In the genomic region with DNA sequence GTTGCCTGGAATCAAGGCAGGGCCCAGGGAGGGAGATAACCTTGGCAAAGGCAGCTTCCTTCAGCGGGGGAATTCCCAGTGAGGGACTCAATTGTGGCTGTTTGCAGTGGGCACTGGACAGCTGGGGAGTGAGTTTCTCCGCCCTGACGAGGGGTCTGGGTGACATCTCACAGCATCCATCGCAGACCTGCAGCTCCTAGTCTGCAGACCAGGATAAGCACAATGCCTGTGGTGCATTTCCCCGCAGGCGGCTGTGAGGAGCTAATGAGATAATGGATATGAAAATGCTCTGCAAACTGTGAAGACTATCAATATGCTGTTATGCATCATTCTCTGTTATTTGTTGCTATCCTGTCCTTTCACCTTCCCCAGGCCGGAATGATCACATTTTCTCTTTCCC, we compare ENCODE assay signal across 14 cellular contexts. TPM values are rescaled to one million over a fixed set of nuclear protein-coding genes. Genes with fewer than 3 reads are reported as not detected.
A peak's percentile ranks its signal among the peaks of the same experiment; 100 is the strongest.
DNase-seq lines count a peak whose midpoint lies in the region; ATAC-seq and TF ChIP-seq lines count a peak whose summit lies in the region.
"Had no signal": no experiment of that assay in that cellular context is flagged by ENCODE, and none has a peak within 500 bp of the region (broad histone marks: within the 10 kb centered on the region; RNA-seq: fewer than 3 reads in every experiment).

No MANE protein-coding gene starts in this region.

- H3K4me3 Mint-ChIP-seq in GM23338 (no peak overlapping the region), endodermal cell (peak overlapping the region; percentile 20)
- H3K4me3 Mint-ChIP-seq in activated CD4-positive, alpha-beta memory T cell treated with anti-CD3 and anti-CD28 coated beads for 36 hours: no peak overlapping the region
- H3K4me3 Mint-ChIP-seq: CD4-positive, alpha-beta T cell had no signal

- no peaks in the 10 kb centered on the region for H3K9me3 ChIP-seq in RWPE2 (ENCODE audit: severe bottlenecking)
- peaks cover 29% of the 10 kb centered on the region for H3K9me3 ChIP-seq in endodermal cell (ENCODE audit: control insufficient read depth, low read length)
- H3K9me3 ChIP-seq in smooth muscle cell (replicated peaks; ENCODE audit: low read depth): no peaks in the 10 kb centered on the region

- CTCF ChIA-PET in activated CD4-positive, alpha-beta memory T cell treated with anti-CD3 and anti-CD28 coated beads for 36 hours (lab: Charles Lee): interaction anchor here (0.9 to 1.8 kb wide), 3 partner anchors 8 to 30 kb away, joined by 3 to 7 read pairs (median 3); a partner anchor contains a TSS

- H3K27ac ChIP-seq in GM23338 (ENCODE audit: low read depth) (peak overlapping the region; percentile 92; the same call in 1 of the 2 replicates), RWPE2 (ENCODE audit: poor library complexity, severe bottlenecking) (peak overlapping the region; percentile 37), endodermal cell (ENCODE audit: low read depth, low read length) (no peak overlapping the region), smooth muscle cell (ENCODE audit: low read depth) (peak overlapping the region; percentile 89)
- H3K27ac ChIP-seq: cardiac muscle cell, SJCRH30, WERI-Rb-1 had no signal

- no peaks in the 10 kb centered on the region for H3K36me3 ChIP-seq in GM23338 (ENCODE audit: insufficient read depth)
- no peaks in the 10 kb centered on the region for H3K36me3 ChIP-seq in RWPE2 (ENCODE audit: low read depth)
- H3K36me3 ChIP-seq in endodermal cell (ENCODE audit: control insufficient read depth, insufficient read depth, low read length): no peaks in the 10 kb centered on the region
- H3K36me3 ChIP-seq in smooth muscle cell (ENCODE audit: low read depth): no peaks in the 10 kb centered on the region
- H3K36me3 ChIP-seq: cardiac muscle cell, SJCRH30, WERI-Rb-1 had no signal

- POLR2A ChIA-PET in activated CD4-positive, alpha-beta memory T cell treated with anti-CD3 and anti-CD28 coated beads for 36 hours (lab: Charles Lee): interaction anchor here (2.4 kb wide), 1 partner anchor 29 kb away, joined by 9 read pairs; a partner anchor contains a TSS

- H3K9me3 Mint-ChIP-seq in GM23338 (peaks cover 16% of the 10 kb centered on the region; the same call in 1 of the 3 replicates), endodermal cell (peaks cover 26% of the 10 kb centered on the region)
- H3K9me3 Mint-ChIP-seq in activated CD4-positive, alpha-beta memory T cell treated with anti-CD3 and anti-CD28 coated beads for 36 hours: peaks cover 13% of the 10 kb centered on the region
- H3K9me3 Mint-ChIP-seq: CD4-positive, alpha-beta T cell had no signal

- no peaks in the 10 kb centered on the region; the same call in 1 of the 2 replicates for H3K9me2 ChIP-seq in GM23338 (ENCODE audit: insufficient read depth)

- TF ChIP-seq CTCF in GM23338 (conservative IDR thresholded peaks at IDR 0.05; ENCODE audit: low read depth in 2 of 2) (no peak), RWPE2 (IDR thresholded peaks at IDR 0.05; ENCODE audit: poor library complexity, severe bottlenecking) (no peak), endodermal cell (conservative IDR thresholded peaks at IDR 0.05) (no peak), smooth muscle cell (IDR thresholded peaks at IDR 0.05; ENCODE audit: borderline replicate concordance, insufficient read depth, poor library complexity, severe bottlenecking) (no peak)

- H3K4me2 ChIP-seq in GM23338: 0 out of 2 replicates have a peak overlapping the region, but pooled peaks have one; percentile 11
- peak overlapping the region; percentile 60 for H3K4me2 ChIP-seq in smooth muscle cell

- H3F3A ChIP-seq in GM23338 (replicated peaks; ENCODE audit: low read depth) (no peaks in the 10 kb centered on the region; the same call in 1 of the 2 replicates), smooth muscle cell (ENCODE audit: low read depth) (peaks cover 15% of the 10 kb centered on the region)

- no peak for DNase-seq in GM23338 (ENCODE audit: low spot score)
- no peak for DNase-seq in RWPE2 (ENCODE audit: low spot score)
- peak; percentile 81 for DNase-seq in endodermal cell
- DNase-seq in smooth muscle cell (lab: John Stamatoyannopoulos, UW; ENCODE audit: unreplicated experiment): no peak
- no peak for DNase-seq in activated CD4-positive, alpha-beta memory T cell treated with anti-CD3 and anti-CD28 coated beads for 36 hours
- no peak for DNase-seq in GM03348 (ENCODE audit: low spot score)
- DNase-seq in activated CD4-positive, CD25-positive, alpha-beta regulatory T cell treated with anti-CD3 and anti-CD28 coated beads, Interleukin-2, amount 50 U/mL, for 72 hours: no peak
- DNase-seq: CD4-positive, alpha-beta T cell; NCI-H1105 treated with DMSO at 0.1 percent for 48 hours; NCI-H69; SJCRH30; WERI-Rb-1 had no signal

- 38 to 42% methylated on average over 3 to 7 of the region's 7 CpGs for WGBS in endodermal cell (ENCODE audit: insufficient coverage in 1 of 2, insufficient read length in 1 of 2), 2 experiments
- 37% methylated on average over 7 of the region's 7 CpGs for WGBS in smooth muscle cell (ENCODE audit: low lambda C conversion rate)

- no peaks in the 10 kb centered on the region for H4K20me1 ChIP-seq in GM23338 (replicated peaks; ENCODE audit: insufficient read depth)
- H4K20me1 ChIP-seq in smooth muscle cell (ENCODE audit: low read depth): no peaks in the 10 kb centered on the region

- H3K9ac ChIP-seq in endodermal cell (ENCODE audit: extremely low read depth, low read length, poor library complexity, severe bottlenecking) (no peak overlapping the region), smooth muscle cell (ENCODE audit: low read depth) (peak overlapping the region; percentile 65)

- 0 out of 2 replicates have a peak overlapping the region, but pooled peaks have one; percentile 40 for H2AFZ ChIP-seq in GM23338
- peak overlapping the region; percentile 56 for H2AFZ ChIP-seq in smooth muscle cell (ENCODE audit: low read depth)

- ATAC-seq in GM23338 (peak; percentile 24), RWPE2 (ENCODE audit: low read depth) (no peak), GM19463 (IDR thresholded peaks at IDR 0.05; ENCODE audit: unreplicated experiment) (no peak)

- peaks cover 35% of the 10 kb centered on the region for H3K4me1 Mint-ChIP-seq in GM23338
- H3K4me1 Mint-ChIP-seq in endodermal cell: peaks cover 42% of the 10 kb centered on the region
- peaks cover 12% of the 10 kb centered on the region for H3K4me1 Mint-ChIP-seq in activated CD4-positive, alpha-beta memory T cell treated with anti-CD3 and anti-CD28 coated beads for 36 hours (ENCODE audit: low read depth)

- H3K36me3 Mint-ChIP-seq in GM23338 (ENCODE audit: low read depth) (peaks cover 3% of the 10 kb centered on the region; the same call in 1 of the 3 replicates), endodermal cell (ENCODE audit: low read depth) (peaks cover 2% of the 10 kb centered on the region)
- no peaks in the 10 kb centered on the region for H3K36me3 Mint-ChIP-seq in activated CD4-positive, alpha-beta memory T cell treated with anti-CD3 and anti-CD28 coated beads for 36 hours

- H3K27me3 Mint-ChIP-seq in GM23338 (ENCODE audit: insufficient read depth, low read depth, poor library complexity): peaks cover 8% of the 10 kb centered on the region
- peaks cover 33% of the 10 kb centered on the region for H3K27me3 Mint-ChIP-seq in endodermal cell (ENCODE audit: insufficient read depth)
- H3K27me3 Mint-ChIP-seq in activated CD4-positive, alpha-beta memory T cell treated with anti-CD3 and anti-CD28 coated beads for 36 hours: peaks cover 40% of the 10 kb centered on the region

- intact Hi-C loops in activated CD4-positive, alpha-beta memory T cell treated with anti-CD3 and anti-CD28 coated beads for 36 hours (cut with micrococcal nuclease): loop anchor here (2.0 kb wide), 1 partner anchor 67 kb away; no protein-coding TSS in a partner anchor

- peaks cover 2% of the 10 kb centered on the region; the same call in 1 of the 2 replicates for H3K27me3 ChIP-seq in GM23338 (ENCODE audit: insufficient read depth)
- H3K27me3 ChIP-seq in RWPE2 (ENCODE audit: insufficient read depth, poor library complexity, severe bottlenecking): no peaks in the 10 kb centered on the region
- H3K27me3 ChIP-seq in endodermal cell (ENCODE audit: control insufficient read depth, insufficient read depth, low read length, poor library complexity, severe bottlenecking): no peaks in the 10 kb centered on the region
- no peaks in the 10 kb centered on the region for H3K27me3 ChIP-seq in smooth muscle cell (ENCODE audit: low read depth)
- H3K27me3 ChIP-seq: cardiac muscle cell, SJCRH30 had no signal

- H3K27ac Mint-ChIP-seq in GM23338 (0 out of 2 replicates have a peak overlapping the region, but pooled peaks have one; percentile 70), endodermal cell (peak overlapping the region; percentile 96)
- H3K27ac Mint-ChIP-seq in activated CD4-positive, alpha-beta memory T cell treated with anti-CD3 and anti-CD28 coated beads for 36 hours: no peak overlapping the region
- H3K27ac Mint-ChIP-seq: CD4-positive, alpha-beta T cell had no signal

- H3K4me3 ChIP-seq in GM23338 (no peak overlapping the region), RWPE2 (ENCODE audit: severe bottlenecking) (no peak overlapping the region), endodermal cell (ENCODE audit: low read length) (peak overlapping the region; percentile 36), smooth muscle cell (no peak overlapping the region)
- H3K4me3 ChIP-seq: cardiac muscle cell, SJCRH30 had no signal

- no peaks in the 10 kb centered on the region for H3K79me2 ChIP-seq in GM23338 (replicated peaks; ENCODE audit: insufficient read depth)
- H3K79me2 ChIP-seq in smooth muscle cell (ENCODE audit: low read depth): no peaks in the 10 kb centered on the region

- H3K4me1 ChIP-seq in GM23338 (ENCODE audit: insufficient read depth) (peaks cover 30% of the 10 kb centered on the region), RWPE2 (ENCODE audit: insufficient read depth, poor library complexity, severe bottlenecking) (peaks cover 21% of the 10 kb centered on the region), endodermal cell (ENCODE audit: control insufficient read depth, insufficient read depth, low read length) (peaks cover 8% of the 10 kb centered on the region), smooth muscle cell (ENCODE audit: low read depth) (peaks cover 19% of the 10 kb centered on the region)
- H3K4me1 ChIP-seq: SJCRH30 had no signal

TF ChIP-seq in GM23338, 12 proteins besides CTCF, POLR2A, EP300 and RAD21:
- TF ChIP-seq NANOG (IDR thresholded peaks at IDR 0.05; ENCODE audit: borderline replicate concordance): no peak

RNA-seq across cellular contexts. Expression of a gene that starts 30.0 kb away (rescaled TPM):
- total RNA-seq in GM23338 (2014; rRNA removed; shearing (Covaris generic)): 2.6 and 6.2 TPM in 2 replicates
- polyA plus RNA-seq in GM23338 (2016; fragmentation: Nextera tagmentation; extraction: Ambion mirVana) (2.4 and 3.3 TPM in 2 replicates), smooth muscle cell (29.6 and 47.7 TPM in 2 replicates)
- total RNA-seq in endodermal cell (1 to 10 TPM; 4.8 to 6.3 TPM), smooth muscle cell (23.2 and 42.6 TPM in 2 replicates)
- polyA plus RNA-seq in endodermal cell (2013, experiment 1 of 2): 2.1 TPM
- polyA plus RNA-seq in endodermal cell (2013, experiment 2 of 2): 3.1 TPM
- 1 to 10 TPM; 3.3 to 4.3 TPM for total RNA-seq in activated CD4-positive, alpha-beta memory T cell treated with anti-CD3 and anti-CD28 coated beads for 36 hours
- total RNA-seq: cardiac muscle cell, SJCRH30 had no signal
